ENCODE assay signal across 9 cellular contexts in the genomic region with DNA sequence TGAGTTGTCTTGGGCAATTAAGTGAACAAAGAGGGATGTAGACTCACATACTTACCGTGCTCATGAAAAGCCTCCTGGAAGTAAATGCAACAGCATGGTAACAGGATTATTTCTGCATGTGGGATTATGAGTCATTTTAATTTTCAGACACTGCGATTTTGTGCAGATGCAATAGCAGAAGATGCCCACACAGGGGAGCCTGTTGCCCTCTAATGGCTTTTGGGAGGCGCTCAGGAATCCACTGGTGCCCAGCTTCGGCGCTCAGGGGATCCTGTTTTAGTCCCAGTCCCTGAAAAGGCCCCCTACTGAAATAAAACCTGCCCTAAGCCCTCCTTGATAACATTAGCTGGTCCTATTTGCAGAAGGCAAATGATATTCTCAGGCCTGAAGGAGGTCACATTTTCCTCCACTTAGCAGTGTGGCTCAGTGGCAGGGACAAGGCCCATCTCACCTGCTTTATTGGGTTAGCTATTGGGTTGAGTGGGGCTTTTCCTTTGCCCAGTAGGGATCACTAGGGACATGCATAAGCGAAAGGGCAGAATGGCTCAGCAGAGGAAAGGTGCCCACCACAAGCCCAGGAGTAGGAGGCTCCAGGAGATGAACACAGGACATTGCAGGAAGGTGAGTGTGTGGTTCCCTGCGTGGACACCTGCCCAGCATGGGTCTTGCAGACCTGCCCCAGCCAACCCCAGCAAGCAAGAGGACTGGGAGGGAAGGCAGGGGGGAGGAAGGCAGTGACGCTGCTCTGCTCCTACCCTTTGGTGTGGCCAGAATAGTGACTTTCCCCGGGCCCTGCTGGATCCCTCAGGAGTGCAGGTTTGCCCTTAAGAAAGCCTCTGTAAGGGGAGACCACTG. TPM values are rescaled to one million over a fixed set of nuclear protein-coding genes. Genes with fewer than 3 reads are reported as not detected.
DNase-seq lines count a peak whose midpoint lies in the region; ATAC-seq and TF ChIP-seq lines count a peak whose summit lies in the region.
"Had no signal": no experiment of that assay in that cellular context is flagged by ENCODE, and none has a peak within 500 bp of the region (broad histone marks: within the 10 kb centered on the region; RNA-seq: fewer than 3 reads in every experiment).

No MANE protein-coding gene starts in this region.

- no peaks in the 10 kb centered on the region for H3K36me3 Mint-ChIP-seq in activated naive CD8-positive, alpha-beta T cell treated with anti-CD3 and anti-CD28 coated beads, Interleukin-2, amount 50 U/mL, for 24 hours (ENCODE audit: low read depth)

- H3K9ac ChIP-seq in smooth muscle cell (ENCODE audit: low read depth), result no peak overlapping the region

- H3K79me2 ChIP-seq in smooth muscle cell (ENCODE audit: low read depth), result no peaks in the 10 kb centered on the region

- TF ChIP-seq CTCF in right atrium auricular region (IDR thresholded peaks at IDR 0.05), result peak; percentile 89 to 90
- peak; percentile 94 for TF ChIP-seq CTCF in smooth muscle cell (IDR thresholded peaks at IDR 0.05; ENCODE audit: borderline replicate concordance, insufficient read depth, poor library complexity, severe bottlenecking)

- 48% methylated on average over 9 of the region's 9 CpGs for WGBS in smooth muscle cell (ENCODE audit: low lambda C conversion rate)

- H3K27me3 Mint-ChIP-seq in activated naive CD8-positive, alpha-beta T cell treated with anti-CD3 and anti-CD28 coated beads, Interleukin-2, amount 50 U/mL, for 24 hours, result peaks cover 11% of the 10 kb centered on the region

- H3K4me3 ChIP-seq in right atrium auricular region (no peak overlapping the region), smooth muscle cell (no peak overlapping the region)

- H3K4me2 ChIP-seq in smooth muscle cell, result no peak overlapping the region

- H2AFZ ChIP-seq in smooth muscle cell (ENCODE audit: low read depth), result no peak overlapping the region

- ATAC-seq in GM19328 (IDR thresholded peaks at IDR 0.05; ENCODE audit: unreplicated experiment), result peak; percentile 65
- peak; percentile 81 for ATAC-seq in HG03280 (IDR thresholded peaks at IDR 0.05; ENCODE audit: unreplicated experiment)
- peak; percentile 60 for ATAC-seq in activated naive CD8-positive, alpha-beta T cell treated with anti-CD3 and anti-CD28 coated beads, Interleukin-2, amount 50 U/mL, for 24 hours
- no peak for ATAC-seq in activated CD4-positive, CD25-positive, alpha-beta regulatory T cell treated with anti-CD3 and anti-CD28 coated beads, Interleukin-2, amount 50 U/mL, for 24 hours

- H3K4me1 ChIP-seq in right atrium auricular region, result no peaks in the 10 kb centered on the region
- H3K4me1 ChIP-seq in smooth muscle cell (ENCODE audit: low read depth), result peaks cover 9% of the 10 kb centered on the region

- no peak overlapping the region for H3K4me3 Mint-ChIP-seq in activated naive CD8-positive, alpha-beta T cell treated with anti-CD3 and anti-CD28 coated beads, Interleukin-2, amount 50 U/mL, for 24 hours

- H3K27ac ChIP-seq in right atrium auricular region (no peak overlapping the region), smooth muscle cell (ENCODE audit: low read depth) (no peak overlapping the region)

- H3K9me3 ChIP-seq in right atrium auricular region (no peaks in the 10 kb centered on the region), smooth muscle cell (replicated peaks; ENCODE audit: low read depth) (no peaks in the 10 kb centered on the region)

- no peaks in the 10 kb centered on the region for H3K9me3 Mint-ChIP-seq in activated naive CD8-positive, alpha-beta T cell treated with anti-CD3 and anti-CD28 coated beads, Interleukin-2, amount 50 U/mL, for 24 hours

- no peaks in the 10 kb centered on the region for H3K27me3 ChIP-seq in right atrium auricular region
- H3K27me3 ChIP-seq in smooth muscle cell (ENCODE audit: low read depth), result peaks cover 9% of the 10 kb centered on the region

- H3K27ac Mint-ChIP-seq in activated naive CD8-positive, alpha-beta T cell treated with anti-CD3 and anti-CD28 coated beads, Interleukin-2, amount 50 U/mL, for 24 hours, result no peak overlapping the region

- no peaks in the 10 kb centered on the region for H3F3A ChIP-seq in smooth muscle cell (ENCODE audit: low read depth)

- H4K20me1 ChIP-seq in smooth muscle cell (ENCODE audit: low read depth), result no peaks in the 10 kb centered on the region

- H3K36me3 ChIP-seq in right atrium auricular region, result no peaks in the 10 kb centered on the region
- H3K36me3 ChIP-seq in smooth muscle cell (ENCODE audit: low read depth), result no peaks in the 10 kb centered on the region

- H3K4me1 Mint-ChIP-seq in activated naive CD8-positive, alpha-beta T cell treated with anti-CD3 and anti-CD28 coated beads, Interleukin-2, amount 50 U/mL, for 24 hours, result no peaks in the 10 kb centered on the region

- DNase-seq in EH (ENCODE audit: low read depth) (peak; percentile 72), NCI-H510A (lab: John Stamatoyannopoulos, UW) (peak; percentile 19), right atrium auricular region (ENCODE audit: low spot score) (no peak), smooth muscle cell (lab: John Stamatoyannopoulos, UW; ENCODE audit: unreplicated experiment) (peak; percentile 6)
- DNase-seq in activated naive CD8-positive, alpha-beta T cell treated with anti-CD3 and anti-CD28 coated beads, Interleukin-2, amount 50 U/mL, for 24 hours, result peak; percentile 32

RNA-seq across cellular contexts. Expression of a gene that starts 26.5 kb away (rescaled TPM):
- 10 to 100 TPM in 1 of 2 donors, 1 to 10 TPM in 1; 3.7 to 13.7 TPM for total RNA-seq in right atrium auricular region
- total RNA-seq in smooth muscle cell, result 31.0 and 50.1 TPM in 2 replicates
- polyA plus RNA-seq in smooth muscle cell, result 30.4 and 48.2 TPM in 2 replicates

RNA-seq across cellular contexts. Expression of a gene that starts 35.7 kb away (rescaled TPM):
- total RNA-seq in right atrium auricular region (not detected), smooth muscle cell (not detected in 2 replicates)
- polyA plus RNA-seq in smooth muscle cell, result 0.56 TPM in 1 of 2 replicates, not detected in the other
- polyA plus RNA-seq: thymus had no signal

Comparison
In these comparisons a context has a peak if more than half of its experiments do, and no peak if none do; other contexts are left out.
1. ATAC-seq: peak in GM19328 (single experiment), HG03280 (single experiment) and activated naive CD8-positive, alpha-beta T cell treated with anti-CD3 and anti-CD28 coated beads, Interleukin-2, amount 50 U/mL, for 24 hours (single experiment); none in activated CD4-positive, CD25-positive, alpha-beta regulatory T cell treated with anti-CD3 and anti-CD28 coated beads, Interleukin-2, amount 50 U/mL, for 24 hours (0 of 2).